Comparison of ENCODE assay signal across 10 cellular contexts in genomic region chr7:63900394-63901203, GRCh38.
A peak's percentile ranks its signal among the peaks of the same experiment; 100 is the strongest.
DNase-seq lines count a peak whose midpoint lies in the region; ATAC-seq, FAIRE-seq and TF ChIP-seq lines count a peak whose summit lies in the region.
"Had no signal": no experiment of that assay in that cellular context is flagged by ENCODE, and none has a peak within 500 bp of the region (broad histone marks: within the 10 kb centered on the region; RNA-seq: fewer than 3 reads in every experiment).

No MANE protein-coding gene starts in this region.

- no peaks in the 10 kb centered on the region for H3K4me1 ChIP-seq in pancreas
- no peaks in the 10 kb centered on the region for H3K4me1 ChIP-seq in testis

- TF ChIP-seq CTCF in pancreas (IDR thresholded peaks at IDR 0.05) (no peak), testis (IDR thresholded peaks at IDR 0.05) (no peak)

- TF ChIP-seq POLR2A in testis (IDR thresholded peaks at IDR 0.05), result no peak

- H3K4me1 Mint-ChIP-seq in activated CD8-positive, alpha-beta T cell treated with anti-CD3 and anti-CD28 coated beads, Interleukin-2, amount 10 ng/mL, durations not matched to agents 7 days and 5 days (ENCODE audit: low read depth), result peaks cover 8% of the 10 kb centered on the region

- CTCF ChIA-PET in activated CD8-positive, alpha-beta T cell treated with anti-CD3 and anti-CD28 coated beads, Interleukin-2, amount 10 ng/mL, durations not matched to agents 7 days and 5 days (lab: Charles Lee), result interaction anchor here (1.0 kb wide), 1 partner anchor 25 kb away, joined by 3 read pairs; no protein-coding TSS in a partner anchor

- H3K4me3 ChIP-seq in pancreas (peak overlapping the region; percentile 26 to 66 (median 52)), testis (peak overlapping the region; percentile 60 to 87)
- H3K4me3 ChIP-seq: cardiac muscle cell had no signal

- no peaks in the 10 kb centered on the region for H3K9me3 ChIP-seq in pancreas
- H3K9me3 ChIP-seq in testis, result no peaks in the 10 kb centered on the region

- H3K9me3 Mint-ChIP-seq in activated CD8-positive, alpha-beta T cell treated with anti-CD3 and anti-CD28 coated beads, Interleukin-2, amount 10 ng/mL, durations not matched to agents 7 days and 5 days (ENCODE audit: insufficient read depth), result peaks cover 44% of the 10 kb centered on the region

- H3K27ac Mint-ChIP-seq in activated CD8-positive, alpha-beta T cell treated with anti-CD3 and anti-CD28 coated beads, Interleukin-2, amount 10 ng/mL, durations not matched to agents 7 days and 5 days, result peak overlapping the region; percentile 65

- intact Hi-C loops in pancreas (cut with DNase I) (no loop called here), testis (cut with DNase I; ENCODE audit: low total_unique reads) (no loop called here)

- peak overlapping the region; percentile 79 for H3K4me3 Mint-ChIP-seq in activated CD8-positive, alpha-beta T cell treated with anti-CD3 and anti-CD28 coated beads, Interleukin-2, amount 10 ng/mL, durations not matched to agents 7 days and 5 days

- DNase-seq in AG08396 (ENCODE audit: low spot score) (peak; percentile 44), NCI-H146 treated with DMSO at 0.1 percent for 48 hours (lab: John Stamatoyannopoulos, UW; ENCODE audit: unreplicated experiment) (peak; percentile 8), pancreas (peak; percentile 87 to 98 (median 95)), testis (peak; percentile 99), NOMO-1 (lab: John Stamatoyannopoulos, UW; ENCODE audit: unreplicated experiment in 2 of 2) (no peak)
- DNase-seq in activated CD8-positive, alpha-beta T cell treated with anti-CD3 and anti-CD28 coated beads, Interleukin-2, amount 10 ng/mL, durations not matched to agents 7 days and 5 days, result peak; percentile 88

- peak; percentile 97 for ATAC-seq in activated CD8-positive, alpha-beta T cell treated with anti-CD3 and anti-CD28 coated beads, Interleukin-2, amount 10 ng/mL, durations not matched to agents 7 days and 5 days
- peak; percentile 98 to 99 (median 98) for ATAC-seq in pancreas
- ATAC-seq in HG02981 (IDR thresholded peaks at IDR 0.05; ENCODE audit: unreplicated experiment), result no peak

- FAIRE-seq in endometrium (lab: Jason Lieb, UNC), result peak; percentile 98
- no peak for FAIRE-seq in pancreas (lab: Jason Lieb, UNC)
- FAIRE-seq: G401.6 had no signal

- H3K27me3 Mint-ChIP-seq in activated CD8-positive, alpha-beta T cell treated with anti-CD3 and anti-CD28 coated beads, Interleukin-2, amount 10 ng/mL, durations not matched to agents 7 days and 5 days (ENCODE audit: low read depth), result no peaks in the 10 kb centered on the region

- H3K27me3 ChIP-seq in pancreas (no peaks in the 10 kb centered on the region), testis (no peaks in the 10 kb centered on the region)
- H3K27me3 ChIP-seq: cardiac muscle cell had no signal

- H3K36me3 ChIP-seq in pancreas (no peaks in the 10 kb centered on the region), testis (ENCODE audit: low read depth, missing control alignments) (no peaks in the 10 kb centered on the region)
- H3K36me3 ChIP-seq: cardiac muscle cell had no signal

- 0% methylated on average over 44 of the region's 44 CpGs for WGBS in pancreas, 2 donors
- 2 to 14% methylated on average over 20 to 33 of the region's 44 CpGs for WGBS in testis, 2 donors

- H3K27ac ChIP-seq in pancreas, result peak overlapping the region in 1 of 4 donors; percentile 24
- H3K27ac ChIP-seq in testis, result peak overlapping the region; percentile 23 to 39
- H3K27ac ChIP-seq: cardiac muscle cell had no signal

- POLR2A ChIA-PET in activated CD8-positive, alpha-beta T cell treated with anti-CD3 and anti-CD28 coated beads, Interleukin-2, amount 10 ng/mL, durations not matched to agents 7 days and 5 days (lab: Charles Lee), result interaction anchor here (2.0 kb wide), 1 partner anchor 25 kb away, joined by 7 read pairs; no protein-coding TSS in a partner anchor

- peaks cover 3% of the 10 kb centered on the region for H3K36me3 Mint-ChIP-seq in activated CD8-positive, alpha-beta T cell treated with anti-CD3 and anti-CD28 coated beads, Interleukin-2, amount 10 ng/mL, durations not matched to agents 7 days and 5 days (ENCODE audit: low read depth)

Comparison
In these comparisons a context has a peak if more than half of its experiments do, and no peak if none do; other contexts are left out.
1. DNase-seq: peak in AG08396 (single experiment), NCI-H146 treated with DMSO at 0.1 percent for 48 hours (single experiment), activated CD8-positive, alpha-beta T cell treated with anti-CD3 and anti-CD28 coated beads, Interleukin-2, amount 10 ng/mL, durations not matched to agents 7 days and 5 days (single experiment), pancreas (6 of 6) and testis (single experiment); none in NOMO-1 (0 of 2).